Comparison of ENCODE assay signal across 1 cellular context in the genomic region with DNA sequence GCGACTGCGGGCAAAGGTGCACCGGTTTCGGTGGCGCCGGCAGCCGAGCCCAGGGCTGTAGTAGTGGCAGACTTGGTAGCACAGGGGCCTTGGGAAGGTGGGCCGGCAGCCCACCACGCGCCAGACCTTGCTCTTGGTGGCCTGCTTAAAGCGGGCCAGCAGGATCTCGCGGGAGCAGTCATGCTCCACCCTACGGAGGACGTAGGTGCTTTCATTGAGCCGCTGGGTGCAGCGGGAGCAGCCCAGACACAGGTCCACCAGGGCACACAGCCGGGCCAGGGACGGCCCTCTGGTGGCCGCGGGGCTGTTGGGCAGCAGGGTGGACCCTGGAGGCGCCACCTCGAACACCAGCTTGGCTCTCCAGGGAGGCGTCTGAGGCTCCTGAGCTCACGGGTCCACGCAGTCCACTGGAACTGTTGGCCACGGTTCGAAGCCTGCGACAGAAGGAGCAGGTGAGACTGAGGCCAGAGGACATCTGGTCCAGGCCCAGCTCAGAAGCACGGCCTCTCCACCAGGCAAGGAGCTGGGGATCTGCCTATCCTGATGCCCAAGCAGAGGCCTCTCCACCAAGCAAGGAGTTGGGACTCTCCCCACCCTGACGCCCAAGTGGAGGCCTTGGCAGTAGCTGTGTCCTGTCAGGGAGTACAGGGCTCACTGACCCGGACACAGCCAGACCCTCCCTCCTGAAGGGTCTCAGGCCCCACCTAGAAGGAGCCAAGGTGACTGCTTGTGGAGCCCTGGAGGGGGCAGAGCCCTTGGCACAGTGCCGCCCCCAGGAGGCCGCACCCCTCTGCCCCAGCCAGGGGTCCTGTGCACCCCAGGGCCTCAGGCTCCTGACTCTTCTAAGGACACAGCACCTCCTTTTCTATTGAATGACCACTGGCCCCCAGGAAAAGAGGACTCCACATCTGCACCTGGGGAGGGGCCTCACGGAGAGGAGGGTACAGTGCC.
TF ChIP-seq lines count a peak whose summit lies in the region.

No MANE protein-coding gene starts in this region.

TF ChIP-seq in HepG2, 621 proteins besides CTCF, POLR2A, EP300 and RAD21 (continued from another document and continues in another):
- TF ChIP-seq, protein P1, sequence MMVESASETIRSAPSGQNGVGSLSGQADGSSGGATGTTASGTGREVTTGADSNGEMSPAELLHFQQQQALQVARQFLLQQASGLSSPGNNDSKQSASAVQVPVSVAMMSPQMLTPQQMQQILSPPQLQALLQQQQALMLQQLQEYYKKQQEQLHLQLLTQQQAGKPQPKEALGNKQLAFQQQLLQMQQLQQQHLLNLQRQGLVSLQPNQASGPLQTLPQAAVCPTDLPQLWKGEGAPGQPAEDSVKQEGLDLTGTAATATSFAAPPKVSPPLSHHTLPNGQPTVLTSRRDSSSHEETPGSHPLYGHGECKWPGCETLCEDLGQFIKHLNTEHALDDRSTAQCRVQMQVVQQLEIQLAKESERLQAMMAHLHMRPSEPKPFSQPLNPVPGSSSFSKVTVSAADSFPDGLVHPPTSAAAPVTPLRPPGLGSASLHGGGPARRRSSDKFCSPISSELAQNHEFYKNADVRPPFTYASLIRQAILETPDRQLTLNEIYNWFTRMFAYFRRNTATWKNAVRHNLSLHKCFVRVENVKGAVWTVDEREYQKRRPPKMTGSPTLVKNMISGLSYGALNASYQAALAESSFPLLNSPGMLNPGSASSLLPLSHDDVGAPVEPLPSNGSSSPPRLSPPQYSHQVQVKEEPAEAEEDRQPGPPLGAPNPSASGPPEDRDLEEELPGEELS (CRISPR knock-in tag; IDR thresholded peaks at IDR 0.05): no peak
- TF ChIP-seq ZNF3 (CRISPR knock-in tag; IDR thresholded peaks at IDR 0.05) (no peak), NFIC (IDR thresholded peaks at IDR 0.05; ENCODE audit: low read length) (no peak), HIVEP1 (CRISPR knock-in tag; IDR thresholded peaks at IDR 0.05) (peak; percentile 65; the same call in 1 of the 2 replicates), ZSCAN25 (CRISPR knock-in tag; IDR thresholded peaks at IDR 0.05) (no peak), YEATS2 (CRISPR knock-in tag; IDR thresholded peaks at IDR 0.05; ENCODE audit: borderline replicate concordance) (peak; percentile 9; the same call in 1 of the 2 replicates), HDAC1 (CRISPR knock-in tag; IDR thresholded peaks at IDR 0.05) (0 out of 2 replicates have a peak, but pooled peaks have one; percentile 31), ZNF563 (CRISPR knock-in tag; IDR thresholded peaks at IDR 0.05) (no peak; the same call in 1 of the 2 replicates), CHD2 (IDR thresholded peaks at IDR 0.05; ENCODE audit: low read depth, low read length) (peak; percentile 84), ZNF292 (CRISPR knock-in tag; IDR thresholded peaks at IDR 0.05; ENCODE audit: borderline replicate concordance, low read depth) (no peak), MLLT10 (CRISPR knock-in tag; IDR thresholded peaks at IDR 0.05) (no peak), ZSCAN29 (CRISPR knock-in tag; conservative IDR thresholded peaks at IDR 0.05) (0 out of 2 replicates have a peak, but pooled peaks have one; percentile 28), NFRKB (IDR thresholded peaks at IDR 0.05) (no peak), RBM22 (optimal IDR thresholded peaks at IDR 0.05; ENCODE audit: low read length) (no peak), YY1 (IDR thresholded peaks at IDR 0.05; ENCODE audit: insufficient read depth, insufficient replicate concordance, low read depth, low read length) (peak; percentile 58), ZFP1 (CRISPR knock-in tag; IDR thresholded peaks at IDR 0.05) (no peak), SMAD3 (CRISPR knock-in tag; IDR thresholded peaks at IDR 0.05) (no peak), KDM3A (CRISPR knock-in tag; IDR thresholded peaks at IDR 0.05; ENCODE audit: low read depth) (peak; percentile 37; the same call in 1 of the 2 replicates), CREM (IDR thresholded peaks at IDR 0.05) (no peak), CREM (CRISPR knock-in tag; IDR thresholded peaks at IDR 0.05) (no peak), AHR (CRISPR knock-in tag; IDR thresholded peaks at IDR 0.05) (no peak), ATF1 (CRISPR knock-in tag; IDR thresholded peaks at IDR 0.05) (no peak), CBFB (CRISPR knock-in tag; IDR thresholded peaks at IDR 0.05) (no peak), ARHGAP35 (CRISPR knock-in tag; IDR thresholded peaks at IDR 0.05; ENCODE audit: borderline replicate concordance) (peak; percentile 74; the same call in 1 of the 2 replicates), ZNF468 (CRISPR knock-in tag; IDR thresholded peaks at IDR 0.05) (0 out of 2 replicates have a peak, but pooled peaks have one; percentile 64), PITX1 (CRISPR knock-in tag; IDR thresholded peaks at IDR 0.05) (no peak), PHF8 (CRISPR knock-in tag; IDR thresholded peaks at IDR 0.05) (peak; percentile 35; the same call in 1 of the 2 replicates), KLF9 (CRISPR knock-in tag; IDR thresholded peaks at IDR 0.05; ENCODE audit: low read depth) (no peak), KLF13 (CRISPR knock-in tag; IDR thresholded peaks at IDR 0.05) (peak; percentile 7; the same call in 1 of the 2 replicates), MYNN (CRISPR knock-in tag; IDR thresholded peaks at IDR 0.05; ENCODE audit: low read depth) (peak; percentile 43; the same call in 1 of the 2 replicates), FOXP1 (IDR thresholded peaks at IDR 0.05) (no peak), FOXP1 (CRISPR knock-in tag; IDR thresholded peaks at IDR 0.05) (no peak), ZBTB38 (CRISPR knock-in tag; IDR thresholded peaks at IDR 0.05) (peak; percentile 97), RBAK (CRISPR knock-in tag; IDR thresholded peaks at IDR 0.05) (no peak; the same call in 1 of the 2 replicates), ZNF12 (CRISPR knock-in tag; IDR thresholded peaks at IDR 0.05) (no peak), TRIM24 (CRISPR knock-in tag; IDR thresholded peaks at IDR 0.05) (0 out of 2 replicates have a peak, but pooled peaks have one; percentile 23), ZNF225 (CRISPR knock-in tag; IDR thresholded peaks at IDR 0.05) (peak; percentile 43; the same call in 1 of the 2 replicates), ZNF788 (CRISPR knock-in tag; IDR thresholded peaks at IDR 0.05; ENCODE audit: borderline replicate concordance) (no peak; the same call in 1 of the 2 replicates), SIN3A (IDR thresholded peaks at IDR 0.05; ENCODE audit: borderline replicate concordance, low read depth, low read length) (no peak; the same call in 1 of the 2 replicates), RORA (CRISPR knock-in tag; IDR thresholded peaks at IDR 0.05) (no peak), ARID2 (CRISPR knock-in tag; IDR thresholded peaks at IDR 0.05; ENCODE audit: borderline replicate concordance) (no peak)
- TF ChIP-seq, protein P2, sequence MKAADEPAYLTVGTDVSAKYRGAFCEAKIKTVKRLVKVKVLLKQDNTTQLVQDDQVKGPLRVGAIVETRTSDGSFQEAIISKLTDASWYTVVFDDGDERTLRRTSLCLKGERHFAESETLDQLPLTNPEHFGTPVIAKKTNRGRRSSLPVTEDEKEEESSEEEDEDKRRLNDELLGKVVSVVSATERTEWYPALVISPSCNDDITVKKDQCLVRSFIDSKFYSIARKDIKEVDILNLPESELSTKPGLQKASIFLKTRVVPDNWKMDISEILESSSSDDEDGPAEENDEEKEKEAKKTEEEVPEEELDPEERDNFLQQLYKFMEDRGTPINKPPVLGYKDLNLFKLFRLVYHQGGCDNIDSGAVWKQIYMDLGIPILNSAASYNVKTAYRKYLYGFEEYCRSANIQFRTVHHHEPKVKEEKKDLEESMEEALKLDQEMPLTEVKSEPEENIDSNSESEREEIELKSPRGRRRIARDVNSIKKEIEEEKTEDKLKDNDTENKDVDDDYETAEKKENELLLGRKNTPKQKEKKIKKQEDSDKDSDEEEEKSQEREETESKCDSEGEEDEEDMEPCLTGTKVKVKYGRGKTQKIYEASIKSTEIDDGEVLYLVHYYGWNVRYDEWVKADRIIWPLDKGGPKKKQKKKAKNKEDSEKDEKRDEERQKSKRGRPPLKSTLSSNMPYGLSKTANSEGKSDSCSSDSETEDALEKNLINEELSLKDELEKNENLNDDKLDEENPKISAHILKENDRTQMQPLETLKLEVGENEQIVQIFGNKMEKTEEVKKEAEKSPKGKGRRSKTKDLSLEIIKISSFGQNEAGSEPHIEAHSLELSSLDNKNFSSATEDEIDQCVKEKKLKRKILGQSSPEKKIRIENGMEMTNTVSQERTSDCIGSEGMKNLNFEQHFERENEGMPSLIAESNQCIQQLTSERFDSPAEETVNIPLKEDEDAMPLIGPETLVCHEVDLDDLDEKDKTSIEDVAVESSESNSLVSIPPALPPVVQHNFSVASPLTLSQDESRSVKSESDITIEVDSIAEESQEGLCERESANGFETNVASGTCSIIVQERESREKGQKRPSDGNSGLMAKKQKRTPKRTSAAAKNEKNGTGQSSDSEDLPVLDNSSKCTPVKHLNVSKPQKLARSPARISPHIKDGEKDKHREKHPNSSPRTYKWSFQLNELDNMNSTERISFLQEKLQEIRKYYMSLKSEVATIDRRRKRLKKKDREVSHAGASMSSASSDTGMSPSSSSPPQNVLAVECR (CRISPR knock-in tag; IDR thresholded peaks at IDR 0.05; ENCODE audit: borderline replicate concordance): peak; percentile 44; the same call in 1 of the 2 replicates
- TF ChIP-seq, protein P3, sequence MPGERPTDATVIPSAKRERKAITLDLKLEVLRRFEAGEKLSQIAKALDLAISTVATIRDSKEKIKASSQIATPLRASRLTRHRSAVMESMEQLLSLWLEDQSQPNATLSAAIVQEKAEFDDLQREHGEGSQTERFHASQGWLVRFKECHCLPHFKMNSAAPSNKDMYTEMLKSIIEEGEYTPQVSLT (CRISPR knock-in tag; IDR thresholded peaks at IDR 0.05; ENCODE audit: borderline replicate concordance, low read depth): no peak
- TF ChIP-seq, protein P4, sequence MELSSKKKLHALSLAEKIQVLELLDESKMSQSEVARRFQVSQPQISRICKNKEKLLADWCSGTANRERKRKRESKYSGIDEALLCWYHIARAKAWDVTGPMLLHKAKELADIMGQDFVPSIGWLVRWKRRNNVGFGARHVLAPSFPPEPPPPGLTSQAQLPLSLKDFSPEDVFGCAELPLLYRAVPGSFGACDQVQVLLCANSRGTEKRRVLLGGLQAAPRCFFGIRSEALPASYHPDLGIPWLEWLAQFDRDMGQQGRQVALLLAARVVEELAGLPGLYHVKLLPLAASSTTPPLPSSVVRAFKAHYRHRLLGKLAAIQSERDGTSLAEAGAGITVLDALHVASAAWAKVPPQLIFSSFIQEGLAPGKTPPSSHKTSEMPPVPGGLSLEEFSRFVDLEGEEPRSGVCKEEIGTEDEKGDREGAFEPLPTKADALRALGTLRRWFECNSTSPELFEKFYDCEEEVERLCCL (CRISPR knock-in tag; IDR thresholded peaks at IDR 0.05; ENCODE audit: borderline replicate concordance): no peak
- TF ChIP-seq, protein P5, sequence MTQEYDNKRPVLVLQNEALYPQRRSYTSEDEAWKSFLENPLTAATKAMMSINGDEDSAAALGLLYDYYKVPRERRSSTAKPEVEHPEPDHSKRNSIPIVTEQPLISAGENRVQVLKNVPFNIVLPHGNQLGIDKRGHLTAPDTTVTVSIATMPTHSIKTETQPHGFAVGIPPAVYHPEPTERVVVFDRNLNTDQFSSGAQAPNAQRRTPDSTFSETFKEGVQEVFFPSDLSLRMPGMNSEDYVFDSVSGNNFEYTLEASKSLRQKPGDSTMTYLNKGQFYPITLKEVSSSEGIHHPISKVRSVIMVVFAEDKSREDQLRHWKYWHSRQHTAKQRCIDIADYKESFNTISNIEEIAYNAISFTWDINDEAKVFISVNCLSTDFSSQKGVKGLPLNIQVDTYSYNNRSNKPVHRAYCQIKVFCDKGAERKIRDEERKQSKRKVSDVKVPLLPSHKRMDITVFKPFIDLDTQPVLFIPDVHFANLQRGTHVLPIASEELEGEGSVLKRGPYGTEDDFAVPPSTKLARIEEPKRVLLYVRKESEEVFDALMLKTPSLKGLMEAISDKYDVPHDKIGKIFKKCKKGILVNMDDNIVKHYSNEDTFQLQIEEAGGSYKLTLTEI (CRISPR knock-in tag; conservative IDR thresholded peaks at IDR 0.05): no peak
- TF ChIP-seq, protein P6, sequence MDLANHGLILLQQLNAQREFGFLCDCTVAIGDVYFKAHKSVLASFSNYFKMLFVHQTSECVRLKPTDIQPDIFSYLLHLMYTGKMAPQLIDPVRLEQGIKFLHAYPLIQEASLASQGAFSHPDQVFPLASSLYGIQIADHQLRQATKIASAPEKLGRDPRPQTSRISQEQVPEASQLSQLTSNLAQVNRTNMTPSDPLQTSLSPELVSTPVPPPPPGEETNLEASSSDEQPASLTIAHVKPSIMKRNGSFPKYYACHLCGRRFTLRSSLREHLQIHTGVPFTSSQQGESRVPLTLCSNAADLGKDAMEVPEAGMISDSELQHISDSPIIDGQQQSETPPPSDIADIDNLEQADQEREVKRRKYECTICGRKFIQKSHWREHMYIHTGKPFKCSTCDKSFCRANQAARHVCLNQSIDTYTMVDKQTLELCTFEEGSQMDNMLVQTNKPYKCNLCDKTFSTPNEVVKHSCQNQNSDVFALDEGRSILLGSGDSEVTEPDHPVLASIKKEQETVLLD (CRISPR knock-in tag; IDR thresholded peaks at IDR 0.05; ENCODE audit: low read depth): no peak
- TF ChIP-seq, protein P7, sequence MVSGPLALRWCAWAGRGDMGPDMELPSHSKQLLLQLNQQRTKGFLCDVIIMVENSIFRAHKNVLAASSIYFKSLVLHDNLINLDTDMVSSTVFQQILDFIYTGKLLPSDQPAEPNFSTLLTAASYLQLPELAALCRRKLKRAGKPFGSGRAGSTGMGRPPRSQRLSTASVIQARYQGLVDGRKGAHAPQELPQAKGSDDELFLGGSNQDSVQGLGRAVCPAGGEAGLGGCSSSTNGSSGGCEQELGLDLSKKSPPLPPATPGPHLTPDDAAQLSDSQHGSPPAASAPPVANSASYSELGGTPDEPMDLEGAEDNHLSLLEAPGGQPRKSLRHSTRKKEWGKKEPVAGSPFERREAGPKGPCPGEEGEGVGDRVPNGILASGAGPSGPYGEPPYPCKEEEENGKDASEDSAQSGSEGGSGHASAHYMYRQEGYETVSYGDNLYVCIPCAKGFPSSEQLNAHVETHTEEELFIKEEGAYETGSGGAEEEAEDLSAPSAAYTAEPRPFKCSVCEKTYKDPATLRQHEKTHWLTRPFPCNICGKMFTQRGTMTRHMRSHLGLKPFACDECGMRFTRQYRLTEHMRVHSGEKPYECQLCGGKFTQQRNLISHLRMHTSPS (CRISPR knock-in tag; IDR thresholded peaks at IDR 0.05; ENCODE audit: low read depth): peak; percentile 87
- TF ChIP-seq, protein P8, sequence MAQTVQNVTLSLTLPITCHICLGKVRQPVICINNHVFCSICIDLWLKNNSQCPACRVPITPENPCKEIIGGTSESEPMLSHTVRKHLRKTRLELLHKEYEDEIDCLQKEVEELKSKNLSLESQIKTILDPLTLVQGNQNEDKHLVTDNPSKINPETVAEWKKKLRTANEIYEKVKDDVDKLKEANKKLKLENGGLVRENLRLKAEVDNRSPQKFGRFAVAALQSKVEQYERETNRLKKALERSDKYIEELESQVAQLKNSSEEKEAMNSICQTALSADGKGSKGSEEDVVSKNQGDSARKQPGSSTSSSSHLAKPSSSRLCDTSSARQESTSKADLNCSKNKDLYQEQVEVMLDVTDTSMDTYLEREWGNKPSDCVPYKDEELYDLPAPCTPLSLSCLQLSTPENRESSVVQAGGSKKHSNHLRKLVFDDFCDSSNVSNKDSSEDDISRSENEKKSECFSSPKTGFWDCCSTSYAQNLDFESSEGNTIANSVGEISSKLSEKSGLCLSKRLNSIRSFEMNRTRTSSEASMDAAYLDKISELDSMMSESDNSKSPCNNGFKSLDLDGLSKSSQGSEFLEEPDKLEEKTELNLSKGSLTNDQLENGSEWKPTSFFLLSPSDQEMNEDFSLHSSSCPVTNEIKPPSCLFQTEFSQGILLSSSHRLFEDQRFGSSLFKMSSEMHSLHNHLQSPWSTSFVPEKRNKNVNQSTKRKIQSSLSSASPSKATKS (CRISPR knock-in tag; IDR thresholded peaks at IDR 0.05): no peak
